ENCODE assay signal across 21 cellular contexts in genomic region chr3:16143870-16144568, GRCh38. TPM values are rescaled to one million over a fixed set of nuclear protein-coding genes. Genes with fewer than 3 reads are reported as not detected.
"Had no signal": no experiment of that assay in that cellular context is flagged by ENCODE, and none has a peak within 500 bp of the region (broad histone marks: within the 10 kb centered on the region; RNA-seq: fewer than 3 reads in every experiment).

No MANE protein-coding gene starts in this region.

- H3K4me1 ChIP-seq: body of pancreas, spleen had no signal

- H3K27me3 ChIP-seq: body of pancreas, sigmoid colon, spleen had no signal

- H3K9me3 Mint-ChIP-seq: activated naive CD4-positive, alpha-beta T cell treated with anti-CD3 and anti-CD28 coated beads, Interleukin-2, amount 50 U/mL, for 24 hours had no signal

- H3K4me3 Mint-ChIP-seq: activated B cell treated with CpG ODN at 0.5 μM for 24 hours; activated CD8-positive, alpha-beta T cell treated with anti-CD3 and anti-CD28 coated beads for 36 hours; activated naive CD4-positive, alpha-beta T cell treated with anti-CD3 and anti-CD28 coated beads, Interleukin-2, amount 50 U/mL, for 24 hours; activated T-cell treated with anti-CD3 and anti-CD28 coated beads, Interleukin-2, amount 50 U/mL, for 4 hours; immature natural killer cell; neural crest cell; stimulated activated naive CD8-positive, alpha-beta T cell treated with anti-CD3 and anti-CD28 coated beads, Interleukin-15, amount 100 ng/mL, for 72 hours; T-helper 17 cell; type B pancreatic cell had no signal

- H3K4me1 Mint-ChIP-seq: activated B cell treated with CpG ODN at 0.5 μM for 24 hours; activated naive CD4-positive, alpha-beta T cell treated with anti-CD3 and anti-CD28 coated beads, Interleukin-2, amount 50 U/mL, for 24 hours; neural crest cell; stimulated activated naive CD8-positive, alpha-beta T cell treated with anti-CD3 and anti-CD28 coated beads, Interleukin-15, amount 100 ng/mL, for 72 hours; T-helper 17 cell had no signal

- H3K4me3 ChIP-seq: body of pancreas, coronary artery, sigmoid colon, spleen had no signal

- H3K36me3 ChIP-seq: sigmoid colon, spleen had no signal

- H3K9me3 ChIP-seq: body of pancreas, sigmoid colon had no signal

- H3K27ac Mint-ChIP-seq: activated B cell treated with CpG ODN at 0.5 μM for 24 hours; activated CD8-positive, alpha-beta T cell treated with anti-CD3 and anti-CD28 coated beads for 36 hours; activated naive CD4-positive, alpha-beta T cell treated with anti-CD3 and anti-CD28 coated beads, Interleukin-2, amount 50 U/mL, for 24 hours; immature natural killer cell; T-helper 17 cell; type B pancreatic cell had no signal

- H3K27me3 Mint-ChIP-seq: activated naive CD4-positive, alpha-beta T cell treated with anti-CD3 and anti-CD28 coated beads, Interleukin-2, amount 50 U/mL, for 24 hours; stimulated activated naive CD8-positive, alpha-beta T cell treated with anti-CD3 and anti-CD28 coated beads, Interleukin-15, amount 100 ng/mL, for 72 hours; T-helper 17 cell had no signal

- H3K27ac ChIP-seq: body of pancreas, coronary artery, spleen had no signal

- DNase-seq: activated B cell treated with CpG ODN at 0.5 μM for 24 hours; activated CD4-positive, alpha-beta T cell treated with anti-CD3 and anti-CD28 coated beads for 48 hours; activated CD8-positive, alpha-beta T cell treated with anti-CD3 and anti-CD28 coated beads for 36 hours; activated effector memory CD4-positive, alpha-beta T cell treated with Interleukin-2 at 50 U/mL for 16 hours; activated T-cell treated with anti-CD3 and anti-CD28 coated beads, Interleukin-2, amount 50 U/mL, for 4 hours; amniotic stem cell; body of pancreas; caudate nucleus; effector CD8-positive, alpha-beta T cell; foreskin melanocyte; head of caudate nucleus; immature natural killer cell; left cardiac atrium; sigmoid colon; spleen; stimulated activated naive CD8-positive, alpha-beta T cell treated with anti-CD3 and anti-CD28 coated beads, Interleukin-15, amount 100 ng/mL, for 72 hours; T-helper 17 cell had no signal

- H3K36me3 Mint-ChIP-seq: activated naive CD4-positive, alpha-beta T cell treated with anti-CD3 and anti-CD28 coated beads, Interleukin-2, amount 50 U/mL, for 24 hours; immature natural killer cell; type B pancreatic cell had no signal

RNA-seq across cellular contexts. Expression of gene GALNT15, which starts 30.5 kb away (rescaled TPM):
- total RNA-seq: activated B cell treated with CpG ODN at 0.5 μM for 24 hours; activated CD8-positive, alpha-beta T cell treated with anti-CD3 and anti-CD28 coated beads for 36 hours; activated T-cell treated with anti-CD3 and anti-CD28 coated beads, Interleukin-2, amount 50 U/mL, for 4 hours; neural crest cell had no signal
